1 cellular context compared by ENCODE assay signal in the genomic region with DNA sequence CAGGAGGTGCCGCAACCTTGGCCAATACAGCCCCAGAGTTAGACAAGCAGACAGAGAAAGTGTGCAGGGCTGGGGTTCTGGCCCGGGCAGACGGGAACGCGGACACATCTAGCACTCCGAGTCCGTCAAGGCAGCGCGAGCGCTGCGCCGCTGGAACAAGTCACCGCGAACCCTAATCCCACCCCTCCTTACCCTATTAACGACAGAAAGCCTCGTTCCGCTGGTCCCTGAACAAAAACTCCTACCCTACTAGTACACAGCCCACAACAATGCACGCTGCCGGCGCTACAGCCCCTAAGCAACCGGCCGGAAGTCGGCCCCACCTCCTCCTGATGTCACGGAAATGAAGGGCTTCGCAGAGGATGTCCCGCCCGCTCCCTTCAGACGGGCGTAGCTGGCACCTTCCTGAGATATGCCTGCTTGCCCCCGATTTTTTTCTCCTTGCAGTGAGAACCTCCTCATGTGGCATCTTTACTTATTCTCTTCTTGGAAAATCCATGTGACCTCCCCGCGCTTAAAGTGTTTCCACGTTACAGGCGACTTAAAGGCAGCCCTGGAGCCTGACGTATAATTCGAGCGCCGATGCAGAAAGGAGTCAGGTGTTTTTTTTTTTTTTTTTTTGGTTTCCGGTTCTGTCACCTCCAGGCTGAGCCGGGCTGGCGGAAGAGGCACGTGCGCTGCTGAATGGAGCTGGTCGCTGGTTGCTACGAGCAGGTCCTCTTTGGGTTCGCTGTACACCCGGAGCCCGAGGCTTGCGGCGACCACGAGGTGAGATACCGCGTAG.
TF ChIP-seq lines count a peak whose summit lies in the region.

A gene (minus strand): TSS at position 315 of the 784 bp plus-strand sequence. CDS start 7,066 bp downstream, outside the sequence.
A gene with protein sequence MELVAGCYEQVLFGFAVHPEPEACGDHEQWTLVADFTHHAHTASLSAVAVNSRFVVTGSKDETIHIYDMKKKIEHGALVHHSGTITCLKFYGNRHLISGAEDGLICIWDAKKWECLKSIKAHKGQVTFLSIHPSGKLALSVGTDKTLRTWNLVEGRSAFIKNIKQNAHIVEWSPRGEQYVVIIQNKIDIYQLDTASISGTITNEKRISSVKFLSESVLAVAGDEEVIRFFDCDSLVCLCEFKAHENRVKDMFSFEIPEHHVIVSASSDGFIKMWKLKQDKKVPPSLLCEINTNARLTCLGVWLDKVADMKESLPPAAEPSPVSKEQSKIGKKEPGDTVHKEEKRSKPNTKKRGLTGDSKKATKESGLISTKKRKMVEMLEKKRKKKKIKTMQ (plus strand): TSS at position 671 of the 784 bp plus-strand sequence. CDS start 14 bp downstream, at position 685.

TF ChIP-seq in HepG2, 621 proteins besides CTCF, POLR2A, EP300 and RAD21 (continued from another document and continues in another):
- TF ChIP-seq, protein P1, sequence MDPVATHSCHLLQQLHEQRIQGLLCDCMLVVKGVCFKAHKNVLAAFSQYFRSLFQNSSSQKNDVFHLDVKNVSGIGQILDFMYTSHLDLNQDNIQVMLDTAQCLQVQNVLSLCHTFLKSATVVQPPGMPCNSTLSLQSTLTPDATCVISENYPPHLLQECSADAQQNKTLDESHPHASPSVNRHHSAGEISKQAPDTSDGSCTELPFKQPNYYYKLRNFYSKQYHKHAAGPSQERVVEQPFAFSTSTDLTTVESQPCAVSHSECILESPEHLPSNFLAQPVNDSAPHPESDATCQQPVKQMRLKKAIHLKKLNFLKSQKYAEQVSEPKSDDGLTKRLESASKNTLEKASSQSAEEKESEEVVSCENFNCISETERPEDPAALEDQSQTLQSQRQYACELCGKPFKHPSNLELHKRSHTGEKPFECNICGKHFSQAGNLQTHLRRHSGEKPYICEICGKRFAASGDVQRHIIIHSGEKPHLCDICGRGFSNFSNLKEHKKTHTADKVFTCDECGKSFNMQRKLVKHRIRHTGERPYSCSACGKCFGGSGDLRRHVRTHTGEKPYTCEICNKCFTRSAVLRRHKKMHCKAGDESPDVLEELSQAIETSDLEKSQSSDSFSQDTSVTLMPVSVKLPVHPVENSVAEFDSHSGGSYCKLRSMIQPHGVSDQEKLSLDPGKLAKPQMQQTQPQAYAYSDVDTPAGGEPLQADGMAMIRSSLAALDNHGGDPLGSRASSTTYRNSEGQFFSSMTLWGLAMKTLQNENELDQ (CRISPR knock-in tag; IDR thresholded peaks at IDR 0.05; ENCODE audit: borderline replicate concordance) = no peak; the same call in 1 of the 2 replicates
- TF ChIP-seq MEIS2 (CRISPR knock-in tag; IDR thresholded peaks at IDR 0.05) (peak; percentile 70; the same call in 1 of the 2 replicates), HNRNPUL1 (IDR thresholded peaks at IDR 0.05; ENCODE audit: low read depth, low read length) (no peak), ISX (CRISPR knock-in tag; conservative IDR thresholded peaks at IDR 0.05) (0 out of 2 replicates have a peak, but pooled peaks have one; percentile 4), JARID2 (CRISPR knock-in tag; IDR thresholded peaks at IDR 0.05; ENCODE audit: insufficient replicate concordance) (peak; percentile 88), NPAS2 (CRISPR knock-in tag; IDR thresholded peaks at IDR 0.05; ENCODE audit: borderline replicate concordance) (no peak), ISL2 (CRISPR knock-in tag; IDR thresholded peaks at IDR 0.05) (peak; percentile 79), TBX2 (CRISPR knock-in tag; IDR thresholded peaks at IDR 0.05; ENCODE audit: borderline replicate concordance) (peak; percentile 94), YEATS4 (CRISPR knock-in tag; IDR thresholded peaks at IDR 0.05; ENCODE audit: borderline replicate concordance) (peak; percentile 93), ZBTB1 (CRISPR knock-in tag; IDR thresholded peaks at IDR 0.05; ENCODE audit: borderline replicate concordance) (peak; percentile 66; the same call in 1 of the 2 replicates), FIP1L1 (IDR thresholded peaks at IDR 0.05; ENCODE audit: borderline replicate concordance, insufficient read depth, low read depth, low read length) (0 out of 2 replicates have a peak, but pooled peaks have one; percentile 70), ZNF670 (CRISPR knock-in tag; IDR thresholded peaks at IDR 0.05; ENCODE audit: borderline replicate concordance) (no peak), ZBTB38 (CRISPR knock-in tag; IDR thresholded peaks at IDR 0.05) (peak; percentile 67; the same call in 1 of the 2 replicates), RARA (CRISPR knock-in tag; IDR thresholded peaks at IDR 0.05) (no peak), ZBTB7B (CRISPR knock-in tag; IDR thresholded peaks at IDR 0.05) (peak; percentile 62), ZNF296 (CRISPR knock-in tag; conservative IDR thresholded peaks at IDR 0.05) (no peak), ZMAT3 (CRISPR knock-in tag; conservative IDR thresholded peaks at IDR 0.05) (peak; percentile 57; the same call in 1 of the 2 replicates), ZNF205 (CRISPR knock-in tag; IDR thresholded peaks at IDR 0.05) (no peak; the same call in 1 of the 2 replicates)
- TF ChIP-seq, protein P2, sequence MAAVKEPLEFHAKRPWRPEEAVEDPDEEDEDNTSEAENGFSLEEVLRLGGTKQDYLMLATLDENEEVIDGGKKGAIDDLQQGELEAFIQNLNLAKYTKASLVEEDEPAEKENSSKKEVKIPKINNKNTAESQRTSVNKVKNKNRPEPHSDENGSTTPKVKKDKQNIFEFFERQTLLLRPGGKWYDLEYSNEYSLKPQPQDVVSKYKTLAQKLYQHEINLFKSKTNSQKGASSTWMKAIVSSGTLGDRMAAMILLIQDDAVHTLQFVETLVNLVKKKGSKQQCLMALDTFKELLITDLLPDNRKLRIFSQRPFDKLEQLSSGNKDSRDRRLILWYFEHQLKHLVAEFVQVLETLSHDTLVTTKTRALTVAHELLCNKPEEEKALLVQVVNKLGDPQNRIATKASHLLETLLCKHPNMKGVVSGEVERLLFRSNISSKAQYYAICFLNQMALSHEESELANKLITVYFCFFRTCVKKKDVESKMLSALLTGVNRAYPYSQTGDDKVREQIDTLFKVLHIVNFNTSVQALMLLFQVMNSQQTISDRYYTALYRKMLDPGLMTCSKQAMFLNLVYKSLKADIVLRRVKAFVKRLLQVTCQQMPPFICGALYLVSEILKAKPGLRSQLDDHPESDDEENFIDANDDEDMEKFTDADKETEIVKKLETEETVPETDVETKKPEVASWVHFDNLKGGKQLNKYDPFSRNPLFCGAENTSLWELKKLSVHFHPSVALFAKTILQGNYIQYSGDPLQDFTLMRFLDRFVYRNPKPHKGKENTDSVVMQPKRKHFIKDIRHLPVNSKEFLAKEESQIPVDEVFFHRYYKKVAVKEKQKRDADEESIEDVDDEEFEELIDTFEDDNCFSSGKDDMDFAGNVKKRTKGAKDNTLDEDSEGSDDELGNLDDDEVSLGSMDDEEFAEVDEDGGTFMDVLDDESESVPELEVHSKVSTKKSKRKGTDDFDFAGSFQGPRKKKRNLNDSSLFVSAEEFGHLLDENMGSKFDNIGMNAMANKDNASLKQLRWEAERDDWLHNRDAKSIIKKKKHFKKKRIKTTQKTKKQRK (IDR thresholded peaks at IDR 0.05; ENCODE audit: low read length) = no peak
- TF ChIP-seq, protein P3, sequence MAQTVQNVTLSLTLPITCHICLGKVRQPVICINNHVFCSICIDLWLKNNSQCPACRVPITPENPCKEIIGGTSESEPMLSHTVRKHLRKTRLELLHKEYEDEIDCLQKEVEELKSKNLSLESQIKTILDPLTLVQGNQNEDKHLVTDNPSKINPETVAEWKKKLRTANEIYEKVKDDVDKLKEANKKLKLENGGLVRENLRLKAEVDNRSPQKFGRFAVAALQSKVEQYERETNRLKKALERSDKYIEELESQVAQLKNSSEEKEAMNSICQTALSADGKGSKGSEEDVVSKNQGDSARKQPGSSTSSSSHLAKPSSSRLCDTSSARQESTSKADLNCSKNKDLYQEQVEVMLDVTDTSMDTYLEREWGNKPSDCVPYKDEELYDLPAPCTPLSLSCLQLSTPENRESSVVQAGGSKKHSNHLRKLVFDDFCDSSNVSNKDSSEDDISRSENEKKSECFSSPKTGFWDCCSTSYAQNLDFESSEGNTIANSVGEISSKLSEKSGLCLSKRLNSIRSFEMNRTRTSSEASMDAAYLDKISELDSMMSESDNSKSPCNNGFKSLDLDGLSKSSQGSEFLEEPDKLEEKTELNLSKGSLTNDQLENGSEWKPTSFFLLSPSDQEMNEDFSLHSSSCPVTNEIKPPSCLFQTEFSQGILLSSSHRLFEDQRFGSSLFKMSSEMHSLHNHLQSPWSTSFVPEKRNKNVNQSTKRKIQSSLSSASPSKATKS (CRISPR knock-in tag; IDR thresholded peaks at IDR 0.05) = no peak
- TF ChIP-seq, protein P4, sequence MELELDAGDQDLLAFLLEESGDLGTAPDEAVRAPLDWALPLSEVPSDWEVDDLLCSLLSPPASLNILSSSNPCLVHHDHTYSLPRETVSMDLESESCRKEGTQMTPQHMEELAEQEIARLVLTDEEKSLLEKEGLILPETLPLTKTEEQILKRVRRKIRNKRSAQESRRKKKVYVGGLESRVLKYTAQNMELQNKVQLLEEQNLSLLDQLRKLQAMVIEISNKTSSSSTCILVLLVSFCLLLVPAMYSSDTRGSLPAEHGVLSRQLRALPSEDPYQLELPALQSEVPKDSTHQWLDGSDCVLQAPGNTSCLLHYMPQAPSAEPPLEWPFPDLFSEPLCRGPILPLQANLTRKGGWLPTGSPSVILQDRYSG (CRISPR knock-in tag; IDR thresholded peaks at IDR 0.05) = peak; percentile 54; the same call in 1 of the 2 replicates
- TF ChIP-seq, protein P5, sequence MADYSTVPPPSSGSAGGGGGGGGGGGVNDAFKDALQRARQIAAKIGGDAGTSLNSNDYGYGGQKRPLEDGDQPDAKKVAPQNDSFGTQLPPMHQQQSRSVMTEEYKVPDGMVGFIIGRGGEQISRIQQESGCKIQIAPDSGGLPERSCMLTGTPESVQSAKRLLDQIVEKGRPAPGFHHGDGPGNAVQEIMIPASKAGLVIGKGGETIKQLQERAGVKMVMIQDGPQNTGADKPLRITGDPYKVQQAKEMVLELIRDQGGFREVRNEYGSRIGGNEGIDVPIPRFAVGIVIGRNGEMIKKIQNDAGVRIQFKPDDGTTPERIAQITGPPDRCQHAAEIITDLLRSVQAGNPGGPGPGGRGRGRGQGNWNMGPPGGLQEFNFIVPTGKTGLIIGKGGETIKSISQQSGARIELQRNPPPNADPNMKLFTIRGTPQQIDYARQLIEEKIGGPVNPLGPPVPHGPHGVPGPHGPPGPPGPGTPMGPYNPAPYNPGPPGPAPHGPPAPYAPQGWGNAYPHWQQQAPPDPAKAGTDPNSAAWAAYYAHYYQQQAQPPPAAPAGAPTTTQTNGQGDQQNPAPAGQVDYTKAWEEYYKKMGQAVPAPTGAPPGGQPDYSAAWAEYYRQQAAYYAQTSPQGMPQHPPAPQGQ (CRISPR knock-in tag; IDR thresholded peaks at IDR 0.05; ENCODE audit: borderline replicate concordance) = no peak
- TF ChIP-seq, protein P6, sequence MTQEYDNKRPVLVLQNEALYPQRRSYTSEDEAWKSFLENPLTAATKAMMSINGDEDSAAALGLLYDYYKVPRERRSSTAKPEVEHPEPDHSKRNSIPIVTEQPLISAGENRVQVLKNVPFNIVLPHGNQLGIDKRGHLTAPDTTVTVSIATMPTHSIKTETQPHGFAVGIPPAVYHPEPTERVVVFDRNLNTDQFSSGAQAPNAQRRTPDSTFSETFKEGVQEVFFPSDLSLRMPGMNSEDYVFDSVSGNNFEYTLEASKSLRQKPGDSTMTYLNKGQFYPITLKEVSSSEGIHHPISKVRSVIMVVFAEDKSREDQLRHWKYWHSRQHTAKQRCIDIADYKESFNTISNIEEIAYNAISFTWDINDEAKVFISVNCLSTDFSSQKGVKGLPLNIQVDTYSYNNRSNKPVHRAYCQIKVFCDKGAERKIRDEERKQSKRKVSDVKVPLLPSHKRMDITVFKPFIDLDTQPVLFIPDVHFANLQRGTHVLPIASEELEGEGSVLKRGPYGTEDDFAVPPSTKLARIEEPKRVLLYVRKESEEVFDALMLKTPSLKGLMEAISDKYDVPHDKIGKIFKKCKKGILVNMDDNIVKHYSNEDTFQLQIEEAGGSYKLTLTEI (CRISPR knock-in tag; conservative IDR thresholded peaks at IDR 0.05) = no peak
- TF ChIP-seq, protein P7, sequence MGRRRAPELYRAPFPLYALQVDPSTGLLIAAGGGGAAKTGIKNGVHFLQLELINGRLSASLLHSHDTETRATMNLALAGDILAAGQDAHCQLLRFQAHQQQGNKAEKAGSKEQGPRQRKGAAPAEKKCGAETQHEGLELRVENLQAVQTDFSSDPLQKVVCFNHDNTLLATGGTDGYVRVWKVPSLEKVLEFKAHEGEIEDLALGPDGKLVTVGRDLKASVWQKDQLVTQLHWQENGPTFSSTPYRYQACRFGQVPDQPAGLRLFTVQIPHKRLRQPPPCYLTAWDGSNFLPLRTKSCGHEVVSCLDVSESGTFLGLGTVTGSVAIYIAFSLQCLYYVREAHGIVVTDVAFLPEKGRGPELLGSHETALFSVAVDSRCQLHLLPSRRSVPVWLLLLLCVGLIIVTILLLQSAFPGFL (CRISPR knock-in tag; IDR thresholded peaks at IDR 0.05) = 0 out of 2 replicates have a peak, but pooled peaks have one; percentile 45
- TF ChIP-seq, protein P8, sequence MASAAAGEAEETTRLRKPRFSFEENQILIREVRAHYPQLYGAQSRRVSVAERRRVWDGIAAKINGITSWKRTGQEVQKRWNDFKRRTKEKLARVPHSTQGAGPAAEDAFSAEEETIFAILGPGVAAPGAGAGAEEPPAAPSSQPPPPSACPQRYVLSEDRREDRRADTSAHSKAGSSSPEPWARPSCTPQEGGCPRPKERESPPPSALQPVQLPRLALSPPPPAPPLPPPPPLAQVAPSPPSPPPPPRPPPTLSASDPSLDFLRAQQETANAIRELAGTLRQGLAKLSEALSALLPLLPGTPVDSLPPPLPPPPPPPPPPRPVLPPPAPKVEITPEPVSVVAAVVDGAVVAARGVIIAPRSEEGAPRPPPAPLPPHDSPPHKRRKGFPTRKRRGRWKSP (CRISPR knock-in tag; IDR thresholded peaks at IDR 0.05) = peak; percentile 77
- TF ChIP-seq, protein P9, sequence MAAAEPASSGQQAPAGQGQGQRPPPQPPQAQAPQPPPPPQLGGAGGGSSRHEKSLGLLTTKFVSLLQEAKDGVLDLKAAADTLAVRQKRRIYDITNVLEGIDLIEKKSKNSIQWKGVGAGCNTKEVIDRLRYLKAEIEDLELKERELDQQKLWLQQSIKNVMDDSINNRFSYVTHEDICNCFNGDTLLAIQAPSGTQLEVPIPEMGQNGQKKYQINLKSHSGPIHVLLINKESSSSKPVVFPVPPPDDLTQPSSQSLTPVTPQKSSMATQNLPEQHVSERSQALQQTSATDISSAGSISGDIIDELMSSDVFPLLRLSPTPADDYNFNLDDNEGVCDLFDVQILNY (CRISPR knock-in tag; conservative IDR thresholded peaks at IDR 0.05) = no peak
- TF ChIP-seq, protein P10, sequence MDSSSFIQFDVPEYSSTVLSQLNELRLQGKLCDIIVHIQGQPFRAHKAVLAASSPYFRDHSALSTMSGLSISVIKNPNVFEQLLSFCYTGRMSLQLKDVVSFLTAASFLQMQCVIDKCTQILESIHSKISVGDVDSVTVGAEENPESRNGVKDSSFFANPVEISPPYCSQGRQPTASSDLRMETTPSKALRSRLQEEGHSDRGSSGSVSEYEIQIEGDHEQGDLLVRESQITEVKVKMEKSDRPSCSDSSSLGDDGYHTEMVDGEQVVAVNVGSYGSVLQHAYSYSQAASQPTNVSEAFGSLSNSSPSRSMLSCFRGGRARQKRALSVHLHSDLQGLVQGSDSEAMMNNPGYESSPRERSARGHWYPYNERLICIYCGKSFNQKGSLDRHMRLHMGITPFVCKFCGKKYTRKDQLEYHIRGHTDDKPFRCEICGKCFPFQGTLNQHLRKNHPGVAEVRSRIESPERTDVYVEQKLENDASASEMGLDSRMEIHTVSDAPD (CRISPR knock-in tag; IDR thresholded peaks at IDR 0.05) = peak; percentile 75; the same call in 1 of the 2 replicates
